Comparison of ENCODE assay signal across 33 cellular contexts in the genomic region with DNA sequence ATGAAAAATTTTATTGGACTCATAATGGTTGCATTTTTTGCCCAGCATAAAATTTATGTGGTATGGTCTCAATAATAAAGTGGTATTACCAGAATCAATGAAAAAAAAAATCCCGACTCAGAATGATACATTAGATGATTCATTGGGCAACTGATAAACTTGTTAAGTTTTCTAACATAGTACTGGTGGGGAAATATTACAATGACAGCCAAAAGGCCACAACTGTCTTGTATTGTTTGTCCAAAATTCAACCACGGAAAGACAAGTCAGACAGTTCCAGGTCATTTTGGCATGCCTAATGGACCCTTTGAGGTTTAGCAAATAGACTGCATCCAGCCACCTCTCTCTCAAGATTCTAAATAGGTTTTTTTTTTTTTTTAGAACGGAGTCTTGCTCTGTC.
"Had no signal": no experiment of that assay in that cellular context is flagged by ENCODE, and none has a peak within 500 bp of the region (broad histone marks: within the 10 kb centered on the region; RNA-seq: fewer than 3 reads in every experiment).

No MANE protein-coding gene starts in this region.

- H3K27ac Mint-ChIP-seq: activated B cell treated with CpG ODN at 0.5 μM for 24 hours; activated CD4-positive, alpha-beta T cell treated with anti-CD3 and anti-CD28 coated beads, Interleukin-2, amount 10 ng/mL, durations not matched to agents 24 days and 14 days; activated CD8-positive, alpha-beta T cell treated with anti-CD3 and anti-CD28 coated beads for 36 hours; activated naive CD8-positive, alpha-beta T cell treated with anti-CD3 and anti-CD28 coated beads for 36 hours; activated T-cell treated with anti-CD3 and anti-CD28 coated beads, Interleukin-2, amount 50 U/mL, for 72 hours; activated T-helper 17 cell treated with anti-CD3 and anti-CD28 coated beads, Interleukin-2, amount 50 U/mL, for 72 hours; brain had no signal

- H3K27me3 Mint-ChIP-seq: activated B cell treated with CpG ODN at 0.5 μM for 24 hours; activated CD8-positive, alpha-beta T cell treated with anti-CD3 and anti-CD28 coated beads for 36 hours; activated naive CD8-positive, alpha-beta T cell treated with anti-CD3 and anti-CD28 coated beads for 36 hours; activated T-helper 17 cell treated with anti-CD3 and anti-CD28 coated beads, Interleukin-2, amount 50 U/mL, for 72 hours; central memory CD8-positive, alpha-beta T cell had no signal

- H3K27me3 ChIP-seq: cardiac muscle cell, Peyer's patch, SJSA1 had no signal

- DNase-seq: activated B cell treated with CpG ODN at 0.5 μM for 24 hours; activated CD4-positive, alpha-beta T cell treated with anti-CD3 and anti-CD28 coated beads for 1 hour; activated CD4-positive, alpha-beta T cell treated with anti-CD3 and anti-CD28 coated beads, Interleukin-2, amount 10 ng/mL, durations not matched to agents 24 days and 14 days; activated CD4-positive, alpha-beta T cell treated with anti-CD3 and anti-CD28 coated beads, Interleukin-2, amount 50 U/mL, for 4 hours; activated CD8-positive, alpha-beta T cell treated with anti-CD3 and anti-CD28 coated beads for 36 hours; activated effector memory CD4-positive, alpha-beta T cell treated with anti-CD3 and anti-CD28 coated beads, Interleukin-2, amount 50 U/mL, for 16 hours; activated naive CD4-positive, alpha-beta T cell; activated naive CD4-positive, alpha-beta T cell treated with anti-CD3 and anti-CD28 coated beads, Interleukin-2, amount 50 U/mL, for 16 hours; activated naive CD8-positive, alpha-beta T cell treated with anti-CD3 and anti-CD28 coated beads for 36 hours; activated T-cell treated with anti-CD3 and anti-CD28 coated beads, Interleukin-2, amount 50 U/mL, for 1 hour; activated T-cell treated with anti-CD3 and anti-CD28 coated beads, Interleukin-2, amount 50 U/mL, for 72 hours; amygdala; Kasumi-1; KG1; NCI-H1105; NCI-H1436; NCI-H1694; NCI-H1930; NCI-H345; NCI-H524 treated with DMSO at 0.1 percent for 48 hours; Peyer's patch; RPMI8226; SHP77 treated with DMSO at 0.1 percent for 48 hours; SW 1271; T-helper 1 cell; T-helper 2 cell; T-helper 9 cell had no signal

- H3K4me1 ChIP-seq: Peyer's patch, SJSA1 had no signal

- H3K27ac ChIP-seq: cardiac muscle cell, Peyer's patch, SJSA1, VCaP had no signal

- H3K9me3 Mint-ChIP-seq: activated B cell treated with CpG ODN at 0.5 μM for 24 hours; activated CD4-positive, alpha-beta T cell treated with anti-CD3 and anti-CD28 coated beads, Interleukin-2, amount 10 ng/mL, durations not matched to agents 24 days and 14 days; activated CD8-positive, alpha-beta T cell treated with anti-CD3 and anti-CD28 coated beads for 36 hours; activated naive CD8-positive, alpha-beta T cell treated with anti-CD3 and anti-CD28 coated beads for 36 hours; activated T-cell treated with anti-CD3 and anti-CD28 coated beads, Interleukin-2, amount 50 U/mL, for 72 hours; activated T-helper 17 cell treated with anti-CD3 and anti-CD28 coated beads, Interleukin-2, amount 50 U/mL, for 72 hours; brain; central memory CD8-positive, alpha-beta T cell had no signal

- H3K36me3 ChIP-seq: cardiac muscle cell, Peyer's patch, SJSA1 had no signal

- H3K9me3 ChIP-seq: Peyer's patch, SJSA1 had no signal

- H3K4me1 Mint-ChIP-seq: activated T-helper 17 cell treated with anti-CD3 and anti-CD28 coated beads, Interleukin-2, amount 50 U/mL, for 72 hours; central memory CD8-positive, alpha-beta T cell had no signal

- H3K36me3 Mint-ChIP-seq: activated naive CD8-positive, alpha-beta T cell treated with anti-CD3 and anti-CD28 coated beads for 36 hours; brain had no signal

- ATAC-seq: activated CD8-positive, alpha-beta T cell treated with anti-CD3 and anti-CD28 coated beads for 36 hours; activated T-cell treated with anti-CD3 and anti-CD28 coated beads, Interleukin-2, amount 50 U/mL, for 72 hours; activated T-helper 17 cell treated with anti-CD3 and anti-CD28 coated beads, Interleukin-2, amount 50 U/mL, for 72 hours had no signal

- H3K4me3 ChIP-seq: cardiac muscle cell, Peyer's patch, SJSA1 had no signal

- H3K4me3 Mint-ChIP-seq: activated B cell treated with CpG ODN at 0.5 μM for 24 hours; activated CD4-positive, alpha-beta T cell treated with anti-CD3 and anti-CD28 coated beads, Interleukin-2, amount 10 ng/mL, durations not matched to agents 24 days and 14 days; activated CD8-positive, alpha-beta T cell treated with anti-CD3 and anti-CD28 coated beads for 36 hours; activated naive CD8-positive, alpha-beta T cell treated with anti-CD3 and anti-CD28 coated beads for 36 hours; activated T-cell treated with anti-CD3 and anti-CD28 coated beads, Interleukin-2, amount 50 U/mL, for 72 hours; activated T-helper 17 cell treated with anti-CD3 and anti-CD28 coated beads, Interleukin-2, amount 50 U/mL, for 72 hours; brain; central memory CD8-positive, alpha-beta T cell had no signal
